In the genomic region with DNA sequence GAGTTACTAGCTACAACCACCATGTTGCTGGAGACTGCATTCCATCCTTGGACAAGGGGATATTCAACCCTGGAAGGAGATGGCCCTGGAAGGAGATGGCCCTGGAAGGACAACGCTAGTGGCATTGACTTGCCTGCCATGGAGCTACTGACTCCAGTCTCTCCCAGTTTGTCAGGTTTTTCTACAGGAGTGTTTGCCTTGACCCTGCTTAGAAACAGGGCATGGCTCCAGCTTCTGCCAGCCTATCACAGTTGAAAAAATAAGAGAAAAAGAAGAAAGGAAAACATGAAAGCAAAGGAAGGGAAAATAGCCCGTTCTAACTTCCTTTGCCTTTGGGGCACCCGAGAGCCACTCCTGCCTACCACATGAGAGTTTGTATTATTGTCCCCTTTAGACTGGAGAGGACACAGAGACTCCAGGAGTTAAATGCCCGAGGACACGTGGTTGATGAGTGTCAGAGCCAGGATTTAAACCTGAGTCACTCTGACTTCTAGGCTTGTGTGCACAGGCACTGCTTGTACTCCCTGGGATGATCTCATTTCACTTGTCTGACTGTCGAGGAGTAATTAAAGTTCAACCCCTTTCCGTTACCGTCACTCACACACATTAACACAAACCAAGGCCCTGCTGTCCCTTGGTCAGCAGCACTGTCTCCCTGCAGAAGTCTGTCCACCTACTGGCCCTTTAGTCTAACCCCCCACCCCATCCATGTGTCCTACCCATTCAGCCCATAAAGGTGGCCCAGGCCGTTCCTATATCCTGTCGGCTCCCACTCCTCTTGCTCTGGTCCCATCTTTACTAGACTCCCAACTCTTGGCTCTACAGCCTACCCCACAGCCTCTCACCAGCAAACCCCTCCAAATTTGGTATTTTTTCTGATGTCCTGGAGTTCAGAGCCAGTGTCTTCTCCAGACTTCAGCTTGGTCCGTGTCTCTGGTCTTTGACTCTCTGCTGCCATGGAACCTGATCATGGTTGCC, we compare ENCODE assay signal across 11 cellular contexts. TPM values are rescaled to one million over a fixed set of nuclear protein-coding genes. Genes with fewer than 3 reads are reported as not detected.
A peak's percentile ranks its signal among the peaks of the same experiment; 100 is the strongest.
DNase-seq lines count a peak whose midpoint lies in the region; ATAC-seq and TF ChIP-seq lines count a peak whose summit lies in the region.
"Had no signal": no experiment of that assay in that cellular context is flagged by ENCODE, and none has a peak within 500 bp of the region (broad histone marks: within the 10 kb centered on the region; RNA-seq: fewer than 3 reads in every experiment).

No MANE protein-coding gene starts in this region.

- no peaks in the 10 kb centered on the region for H3K36me3 Mint-ChIP-seq in CD4-positive, alpha-beta memory T cell
- H3K36me3 Mint-ChIP-seq in endodermal cell (ENCODE audit: low read depth): no peaks in the 10 kb centered on the region

- H3K27ac Mint-ChIP-seq in CD4-positive, alpha-beta memory T cell: peak overlapping the region in 1 of 7 donors; percentile 64
- H3K27ac Mint-ChIP-seq in endodermal cell: no peak overlapping the region

- H4K8ac ChIP-seq in mesenchymal stem cell (ENCODE audit: low read length): no peak overlapping the region

- H3K23ac ChIP-seq in mesenchymal stem cell (ENCODE audit: low read length in 2 of 2): no peak overlapping the region

- POLR2A ChIA-PET in AG04450 (lab: Yijun Ruan, JAX): no interaction called here
- POLR2A ChIA-PET in CD4-positive, alpha-beta memory T cell (lab: Charles Lee; ENCODE audit: partially characterized antibody): no interaction called here

- no peak for TF ChIP-seq CTCF in AG04450 (IDR thresholded peaks at IDR 0.05; ENCODE audit: low read depth, low read length)
- TF ChIP-seq CTCF in choroid plexus epithelial cell (conservative IDR thresholded peaks at IDR 0.05; ENCODE audit: low read depth, low read length): no peak
- no peak for TF ChIP-seq CTCF in endodermal cell (conservative IDR thresholded peaks at IDR 0.05)
- TF ChIP-seq CTCF in sigmoid colon (IDR thresholded peaks at IDR 0.05): no peak

- no peak for TF ChIP-seq EP300 in sigmoid colon (IDR thresholded peaks at IDR 0.05)

- intact Hi-C loops in CD4-positive, alpha-beta memory T cell (cut with micrococcal nuclease): no loop called here
- intact Hi-C loops in sigmoid colon (cut with DNase I): no loop called here

- TF ChIP-seq POLR2A in sigmoid colon (IDR thresholded peaks at IDR 0.05): no peak

- 70% methylated on average over 11 of the region's 11 CpGs for WGBS in mesenchymal stem cell
- 94% methylated on average over 9 to 11 of the region's 11 CpGs for WGBS in endodermal cell (ENCODE audit: insufficient coverage in 1 of 2, insufficient read length in 1 of 2), 2 experiments
- WGBS in sigmoid colon, 2 donors: 47 to 78% methylated on average over 11 of the region's 11 CpGs

- H3K4me1 Mint-ChIP-seq in CD4-positive, alpha-beta memory T cell: peaks cover 0 to 4% (median 0%) of the 10 kb centered on the region in 4 donors
- peaks cover 1% of the 10 kb centered on the region for H3K4me1 Mint-ChIP-seq in endodermal cell

- H3K9me3 Mint-ChIP-seq in CD4-positive, alpha-beta memory T cell: no peaks in the 10 kb centered on the region
- no peaks in the 10 kb centered on the region for H3K9me3 Mint-ChIP-seq in endodermal cell

- H2BK120ac ChIP-seq in mesenchymal stem cell (ENCODE audit: low read depth, low read length): no peak overlapping the region

- peak overlapping the region; percentile 21 for H3K27ac ChIP-seq in AG04450 (ENCODE audit: low read depth, low read length)
- peak overlapping the region; percentile 8 for H3K27ac ChIP-seq in mesenchymal stem cell (ENCODE audit: low read length, poor library complexity, severe bottlenecking)
- H3K27ac ChIP-seq in CD4-positive, alpha-beta memory T cell (ENCODE audit: low read depth, low read length): no peak overlapping the region
- H3K27ac ChIP-seq in endodermal cell (ENCODE audit: low read depth, low read length): no peak overlapping the region
- no peak overlapping the region for H3K27ac ChIP-seq in sigmoid colon
- H3K27ac ChIP-seq: HL-60 had no signal

- H3K4me3 Mint-ChIP-seq in CD4-positive, alpha-beta memory T cell: no peak overlapping the region
- no peak overlapping the region for H3K4me3 Mint-ChIP-seq in endodermal cell

- H3K4me3 ChIP-seq in AG04450 (ENCODE audit: low read depth, low read length): no peak overlapping the region
- H3K4me3 ChIP-seq in MG63: no peak overlapping the region
- H3K4me3 ChIP-seq in choroid plexus epithelial cell (ENCODE audit: low read depth, low read length): no peak overlapping the region
- no peak overlapping the region for H3K4me3 ChIP-seq in mesenchymal stem cell (ENCODE audit: insufficient read depth in 1 of 2, low read depth in 1 of 2, low read length in 2 of 2)
- no peak overlapping the region for H3K4me3 ChIP-seq in CD4-positive, alpha-beta memory T cell (ENCODE audit: low read length in 2 of 2)
- H3K4me3 ChIP-seq in endodermal cell (ENCODE audit: low read length): no peak overlapping the region
- no peak overlapping the region for H3K4me3 ChIP-seq in sigmoid colon
- H3K4me3 ChIP-seq: tibial nerve had no signal

- H3K14ac ChIP-seq in mesenchymal stem cell (ENCODE audit: low read length in 2 of 2): no peak overlapping the region

- CTCF ChIA-PET in AG04450 (lab: Charles Lee): interaction anchor here (1.8 kb wide), 1 partner anchor 13 kb away, joined by 5 read pairs; no protein-coding TSS in a partner anchor
- CTCF ChIA-PET in CD4-positive, alpha-beta memory T cell (lab: Charles Lee; ENCODE audit: partially characterized antibody): interaction anchor here (0.7 kb wide), 1 partner anchor 12 kb away, joined by 3 read pairs; no protein-coding TSS in a partner anchor

- H2BK12ac ChIP-seq in mesenchymal stem cell (ENCODE audit: low read length in 2 of 2): no peak overlapping the region

- H3K4me1 ChIP-seq in mesenchymal stem cell (ENCODE audit: control insufficient read depth, insufficient read depth, low read depth, low read length) (peaks cover 15% of the 10 kb centered on the region), endodermal cell (ENCODE audit: control insufficient read depth, insufficient read depth, low read length) (no peaks in the 10 kb centered on the region), sigmoid colon (peaks cover 0 to 19% (median 15%) of the 10 kb centered on the region in 4 donors)
- H3K4me1 ChIP-seq in CD4-positive, alpha-beta memory T cell (ENCODE audit: insufficient read depth, low read length): no peaks in the 10 kb centered on the region

- H3K18ac ChIP-seq in mesenchymal stem cell (ENCODE audit: low read depth in 1 of 2, low read length in 2 of 2): peak overlapping the region in 1 of 2 experiments; percentile 26

- peaks cover 2 to 6% of the 10 kb centered on the region in 2 donors for H3K27me3 Mint-ChIP-seq in CD4-positive, alpha-beta memory T cell
- H3K27me3 Mint-ChIP-seq in endodermal cell (ENCODE audit: insufficient read depth): no peaks in the 10 kb centered on the region

- peak overlapping the region; percentile 67 for H2AK5ac ChIP-seq in mesenchymal stem cell (ENCODE audit: low read length, severe bottlenecking)

- H3K9me3 ChIP-seq in AG04450 (ENCODE audit: control insufficient read depth, insufficient read depth, low read length) (no peaks in the 10 kb centered on the region), MG63 (no peaks in the 10 kb centered on the region), mesenchymal stem cell (ENCODE audit: control insufficient read depth, low read length) (no peaks in the 10 kb centered on the region), endodermal cell (ENCODE audit: control insufficient read depth, low read length) (no peaks in the 10 kb centered on the region), sigmoid colon (no peaks in the 10 kb centered on the region)
- H3K9me3 ChIP-seq in CD4-positive, alpha-beta memory T cell (ENCODE audit: control insufficient read depth in 1 of 2, low read length in 2 of 2): no peaks in the 10 kb centered on the region
- H3K9me3 ChIP-seq: tibial nerve had no signal

- H2AFZ ChIP-seq in mesenchymal stem cell (ENCODE audit: low read depth, low read length): no peak overlapping the region

- no peak overlapping the region for H3K4me2 ChIP-seq in mesenchymal stem cell (ENCODE audit: low read length, poor library complexity, severe bottlenecking)

- no peaks in the 10 kb centered on the region for H3K36me3 ChIP-seq in MG63
- H3K36me3 ChIP-seq in mesenchymal stem cell (ENCODE audit: control insufficient read depth in 1 of 2, insufficient read depth in 2 of 2, low read depth in 1 of 2, low read length in 2 of 2): no peaks in the 10 kb centered on the region
- H3K36me3 ChIP-seq in CD4-positive, alpha-beta memory T cell (ENCODE audit: insufficient read depth, low read length): no peaks in the 10 kb centered on the region
- H3K36me3 ChIP-seq in endodermal cell (ENCODE audit: control insufficient read depth, insufficient read depth, low read length): no peaks in the 10 kb centered on the region
- no peaks in the 10 kb centered on the region for H3K36me3 ChIP-seq in sigmoid colon
- H3K36me3 ChIP-seq: tibial nerve had no signal

- no peak for ATAC-seq in GM18498 (IDR thresholded peaks at IDR 0.05; ENCODE audit: unreplicated experiment)

- DNase-seq in AG04450 (ENCODE audit: low read depth, low spot score) (peak; percentile 32), MG63 (peak; percentile 79), choroid plexus epithelial cell (ENCODE audit: low read depth) (peak; percentile 87), mesenchymal stem cell (peak; percentile 66), endodermal cell (no peak), sigmoid colon (no peak)
- DNase-seq in CD4-positive, alpha-beta memory T cell: no peak
- DNase-seq: activated CD8-positive, alpha-beta memory T cell treated with anti-CD3 and anti-CD28 coated beads, Interleukin-2, amount 50 U/mL, for 48 hours had no signal

- H3K9ac ChIP-seq in mesenchymal stem cell (ENCODE audit: low read length) (peak overlapping the region; percentile 23), endodermal cell (ENCODE audit: extremely low read depth, low read length, poor library complexity, severe bottlenecking) (no peak overlapping the region)

- H3K79me1 ChIP-seq in mesenchymal stem cell (replicated peaks; ENCODE audit: low read length, poor library complexity, severe bottlenecking): no peaks in the 10 kb centered on the region

- H3K4ac ChIP-seq in mesenchymal stem cell (ENCODE audit: low read depth in 1 of 2, low read length in 2 of 2): no peak overlapping the region

- no peaks in the 10 kb centered on the region for H3K27me3 ChIP-seq in AG04450 (ENCODE audit: control insufficient read depth, insufficient read depth, low read length)
- H3K27me3 ChIP-seq in MG63: no peaks in the 10 kb centered on the region
- no peaks in the 10 kb centered on the region for H3K27me3 ChIP-seq in mesenchymal stem cell (ENCODE audit: control insufficient read depth in 1 of 2, insufficient read depth in 1 of 2, low read length in 2 of 2)
- no peaks in the 10 kb centered on the region for H3K27me3 ChIP-seq in CD4-positive, alpha-beta memory T cell (ENCODE audit: insufficient read depth, low read length)
- no peaks in the 10 kb centered on the region for H3K27me3 ChIP-seq in endodermal cell (ENCODE audit: control insufficient read depth, insufficient read depth, low read length, poor library complexity, severe bottlenecking)
- H3K27me3 ChIP-seq in sigmoid colon: no peaks in the 10 kb centered on the region
- H3K27me3 ChIP-seq: tibial nerve had no signal

- no peak overlapping the region for H2BK15ac ChIP-seq in mesenchymal stem cell (ENCODE audit: low read depth, poor library complexity, severe bottlenecking)

- H4K91ac ChIP-seq in mesenchymal stem cell (ENCODE audit: low read length): no peak overlapping the region

- no peak overlapping the region for H2BK5ac ChIP-seq in mesenchymal stem cell (ENCODE audit: low read depth, low read length, poor library complexity, severe bottlenecking)

RNA-seq across cellular contexts. Expression of gene C2CD4A, which starts 46.1 kb away (rescaled TPM):
- not detected in 2 replicates for polyA plus RNA-seq in AG04450 (2011; rRNA removed)
- not detected in 2 replicates for polyA minus RNA-seq in AG04450 (2011; rRNA and poly(A)+ RNA removed)
- not detected in 2 replicates for total RNA-seq in MG63 (2014; rRNA removed; shearing (Covaris generic); ENCODE audit: low replicate concordance)
- polyA plus RNA-seq in mesenchymal stem cell (2013, experiment 1 of 2): not detected
- not detected for polyA plus RNA-seq in mesenchymal stem cell (2013, experiment 2 of 2)
- under 1 TPM in 1 of 2 experiments, not detected in 1; 0.11 TPM for total RNA-seq in CD4-positive, alpha-beta memory T cell
- under 1 TPM in 1 of 2 donors, not detected in 1; 0.08 TPM for polyA plus RNA-seq in CD4-positive, alpha-beta memory T cell
- total RNA-seq in endodermal cell: not detected
- not detected for polyA plus RNA-seq in endodermal cell (2013, experiment 1 of 2)
- not detected for polyA plus RNA-seq in endodermal cell (2013, experiment 2 of 2)
- under 1 TPM in 1 of 4 donors, not detected in 3; 0.27 TPM for total RNA-seq in sigmoid colon
- 1 to 10 TPM in 1 of 3 donors, under 1 TPM in 2; under 0.01 to 2.2 (median 0.23) TPM for polyA plus RNA-seq in sigmoid colon

RNA-seq across cellular contexts. Expression of gene C2CD4B, which starts 52.2 kb away (rescaled TPM):
- polyA plus RNA-seq in AG04450 (2011; rRNA removed) (not detected in 2 replicates), sigmoid colon (1 to 10 TPM in 2 of 3 donors, under 1 TPM in 1; 0.60 to 1.7 (median 1.2) TPM)
- polyA minus RNA-seq in AG04450 (2011; rRNA and poly(A)+ RNA removed): not detected in 2 replicates
- total RNA-seq in MG63 (2014; rRNA removed; shearing (Covaris generic); ENCODE audit: low replicate concordance): not detected in 2 replicates
- polyA plus RNA-seq in mesenchymal stem cell (2013, experiment 1 of 2): not detected
- not detected for polyA plus RNA-seq in mesenchymal stem cell (2013, experiment 2 of 2)
- not detected for total RNA-seq in CD4-positive, alpha-beta memory T cell
- not detected for polyA plus RNA-seq in CD4-positive, alpha-beta memory T cell
- total RNA-seq in endodermal cell (under 1 TPM; 0.22 to 0.66 TPM), sigmoid colon (1 to 10 TPM in 3 of 4 donors, not detected in 1; 1.2 to 4.6 (median 1.8) TPM)
- 0.18 TPM for polyA plus RNA-seq in endodermal cell (2013, experiment 1 of 2)
- 0.29 TPM for polyA plus RNA-seq in endodermal cell (2013, experiment 2 of 2)

RNA-seq across cellular contexts. Expression of gene VPS13C, which starts 52.7 kb away (rescaled TPM):
- polyA plus RNA-seq in AG04450 (2011; rRNA removed) (17.8 and 18.4 TPM in 2 replicates), sigmoid colon (10 to 100 TPM in 1 of 3 donors, 1 to 10 TPM in 2; 2.1 to 18.2 (median 6.6) TPM)
- polyA minus RNA-seq in AG04450 (2011; rRNA and poly(A)+ RNA removed): 54.0 and 107 TPM in 2 replicates
- 7.9 and 13.0 TPM in 2 replicates for total RNA-seq in MG63 (2014; rRNA removed; shearing (Covaris generic); ENCODE audit: low replicate concordance)
- 14.8 TPM for polyA plus RNA-seq in mesenchymal stem cell (2013, experiment 1 of 2)
- 14.0 TPM for polyA plus RNA-seq in mesenchymal stem cell (2013, experiment 2 of 2)
- total RNA-seq in CD4-positive, alpha-beta memory T cell: 100 to 1,000 TPM; 144 to 148 TPM
- polyA plus RNA-seq in CD4-positive, alpha-beta memory T cell: 10 to 100 TPM; 10.6 to 20.5 TPM
- total RNA-seq in endodermal cell (10 to 100 TPM; 28.7 to 47.2 TPM), sigmoid colon (100 to 1,000 TPM in 2 of 4 donors, 10 to 100 TPM in 2; 71.5 to 112 (median 94.4) TPM)
- polyA plus RNA-seq in endodermal cell (2013, experiment 1 of 2): 13.0 TPM
- polyA plus RNA-seq in endodermal cell (2013, experiment 2 of 2): 13.2 TPM

Comparison
In these comparisons a context has a peak if more than half of its experiments do, and no peak if none do; other contexts are left out.
1. DNase-seq: peak in AG04450 (single experiment), MG63 (single experiment), choroid plexus epithelial cell (single experiment) and mesenchymal stem cell (single experiment); none in CD4-positive, alpha-beta memory T cell (0 of 5), endodermal cell (single experiment) and sigmoid colon (single experiment).
2. H3K27ac ChIP-seq: peak in AG04450 (single experiment) and mesenchymal stem cell (single experiment); none in CD4-positive, alpha-beta memory T cell (single experiment), endodermal cell (single experiment) and sigmoid colon (0 of 4).